8 cellular contexts compared by ENCODE assay signal in the genomic region with DNA sequence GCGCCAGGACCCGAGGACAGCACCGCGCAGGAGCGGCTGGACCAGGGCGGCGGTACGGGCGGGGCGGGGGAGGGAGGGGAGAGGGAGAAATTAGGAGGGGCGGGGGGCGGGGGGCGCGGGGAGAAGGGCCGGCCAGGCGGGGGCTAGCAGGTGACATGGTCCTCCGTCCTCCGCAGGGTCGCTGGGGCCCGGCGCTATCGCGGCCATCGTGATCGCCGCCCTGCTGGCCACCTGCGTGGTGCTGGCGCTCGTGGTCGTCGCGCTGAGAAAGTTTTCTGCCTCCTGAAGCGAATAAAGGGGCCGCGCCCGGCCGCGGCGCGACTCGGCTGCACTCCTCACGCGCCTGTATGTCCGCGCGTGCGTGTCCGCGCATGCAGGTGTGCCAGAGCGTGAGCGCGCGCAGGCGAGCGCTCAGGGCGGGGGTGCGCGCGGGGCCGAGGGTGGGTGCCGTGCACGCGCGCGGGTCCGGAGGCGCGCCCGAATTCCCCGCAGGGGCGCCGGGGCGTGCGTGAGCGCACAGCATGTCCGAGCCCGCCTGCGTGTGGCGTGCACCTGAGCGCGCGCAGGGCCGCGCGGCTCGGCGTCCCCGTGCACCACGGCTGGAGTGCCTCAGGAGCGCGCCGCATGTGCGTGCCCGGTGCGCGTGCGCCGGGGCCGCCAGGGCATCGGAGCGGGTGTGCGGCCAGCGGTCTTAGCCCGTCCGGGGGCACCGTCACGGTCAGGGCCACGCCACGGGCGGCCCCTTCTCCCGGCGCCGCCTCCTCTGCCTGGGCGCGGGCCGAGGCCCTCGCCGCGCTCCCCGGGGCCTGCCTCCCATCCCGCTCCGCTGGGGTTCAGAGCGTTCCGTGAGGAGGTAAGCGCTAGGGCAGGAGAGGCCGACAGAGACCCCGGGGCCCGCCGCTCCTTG. TPM values are rescaled to one million over a fixed set of nuclear protein-coding genes. Genes with fewer than 3 reads are reported as not detected.
DNase-seq lines count a peak whose midpoint lies in the region; ATAC-seq, FAIRE-seq and TF ChIP-seq lines count a peak whose summit lies in the region.

No MANE protein-coding gene starts in this region.

- no peaks in the 10 kb centered on the region for H3F3A ChIP-seq in GM23338 (replicated peaks; ENCODE audit: low read depth)

- H3K27me3 Mint-ChIP-seq in GM23338 (ENCODE audit: insufficient read depth, low read depth, poor library complexity): peaks cover 28% of the 10 kb centered on the region
- H3K27me3 Mint-ChIP-seq in mesothelial cell of epicardium (ENCODE audit: low read depth): peaks cover 17% of the 10 kb centered on the region

- H3K14ac ChIP-seq in H1 (ENCODE audit: insufficient read length): no peak overlapping the region

- FAIRE-seq in H1 (lab: Jason Lieb, UNC): no peak

- CTCF ChIA-PET in H1 (lab: Charles Lee; ENCODE audit: partially characterized antibody): interaction anchor here (0.9 to 2.6 kb wide), 4 partner anchors 11 to 210 kb away, joined by 3 to 8 read pairs (median 4); no protein-coding TSS in a partner anchor

- peak overlapping the region; percentile 63; the same call in 2 of the 3 replicates for H3K4me3 Mint-ChIP-seq in GM23338
- H3K4me3 Mint-ChIP-seq in mesothelial cell of epicardium: peak overlapping the region; percentile 60

- no peak overlapping the region for H2BK20ac ChIP-seq in H1 (ENCODE audit: low read length)

- H4K91ac ChIP-seq in H1 (replicated peaks; ENCODE audit: insufficient read length, low read length): no peak overlapping the region

- peak; percentile 65 for DNase-seq in GM23338 (ENCODE audit: low spot score)
- DNase-seq in H1 (ENCODE audit: low read depth in 1 of 2, low spot score in 2 of 2): peak in 1 of 2 experiments; percentile 72
- peak in 1 of 2 experiments; percentile 60 for DNase-seq in mesothelial cell of epicardium (ENCODE audit: low spot score in 2 of 2, unreplicated experiment in 2 of 2)
- DNase-seq in tibial nerve (ENCODE audit: low spot score in 2 of 2): peak in 1 of 2 donors; percentile 13

- no peak overlapping the region for H3K23ac ChIP-seq in H1 (ENCODE audit: insufficient read length)

- TF ChIP-seq RAD21 in H1 (IDR thresholded peaks at IDR 0.05 in 1 of 2, conservative IDR thresholded peaks at IDR 0.05 in 1 of 2; ENCODE audit: low read depth in 2 of 2, low read length in 2 of 2): peak in 1 of 2 experiments; percentile 23; a peak in 1 of 4 replicates

- H3K4me1 ChIP-seq in BLaER1 treated with 17β-estradiol and CSF1 and Interleukin-3, amounts not matched to agents 10 nM and 100 nM: peaks cover 12 to 25% (median 20%) of the 10 kb centered on the region in 10 experiments; a peak in 19 of 20 replicates
- H3K4me1 ChIP-seq in GM23338 (ENCODE audit: insufficient read depth) (no peaks in the 10 kb centered on the region; the same call in 1 of the 2 replicates), H1 (replicated peaks in 1 of 4; ENCODE audit: control insufficient read depth in 3 of 4, insufficient read depth in 4 of 4, low read length in 3 of 4) (peaks cover 0 to 4% (median 1%) of the 10 kb centered on the region in 4 experiments; a peak in 4 of 7 replicates), tibial nerve (peaks cover 0 to 66% (median 34%) of the 10 kb centered on the region in 4 donors)

- H3K18ac ChIP-seq in H1 (ENCODE audit: extremely low read depth, low read length): no peak overlapping the region

- H3K9me2 ChIP-seq in GM23338 (ENCODE audit: insufficient read depth): no peaks in the 10 kb centered on the region

- peak; percentile 64 for ATAC-seq in GM23338
- ATAC-seq in SK-N-SH treated with all-trans-retinoic acid at 6 μM for 48 hours: peak; percentile 28
- no peak for ATAC-seq in HG03520 (IDR thresholded peaks at IDR 0.05; ENCODE audit: unreplicated experiment)
- no peak for ATAC-seq in GM21390 (IDR thresholded peaks at IDR 0.05; ENCODE audit: unreplicated experiment)

- H2AK5ac ChIP-seq in H1 (ENCODE audit: low read depth, low read length): no peak overlapping the region

- H2BK15ac ChIP-seq in H1 (ENCODE audit: low read length): no peak overlapping the region

- no peak overlapping the region for H2BK5ac ChIP-seq in H1 (ENCODE audit: low read depth, low read length)

- peak overlapping the region; percentile 71 for H4K8ac ChIP-seq in H1 (ENCODE audit: extremely low read depth, insufficient read depth, low read length)

- H3K56ac ChIP-seq in H1 (replicated peaks; ENCODE audit: insufficient read length, low read depth, low read length): no peak overlapping the region

- H2AFZ ChIP-seq in GM23338 (peak overlapping the region; percentile 38; the same call in 1 of the 2 replicates), H1 (ENCODE audit: low read length) (no peak overlapping the region; the same call in 1 of the 2 replicates)

- H3K79me2 ChIP-seq in GM23338 (replicated peaks; ENCODE audit: insufficient read depth) (no peaks in the 10 kb centered on the region), H1 (ENCODE audit: control insufficient read depth in 1 of 2, insufficient read depth in 2 of 2, low read length in 2 of 2) (no peaks in the 10 kb centered on the region)

- POLR2A ChIA-PET in H1 (lab: Charles Lee; ENCODE audit: partially characterized antibody): interaction anchor here (0.8 kb wide), 1 partner anchor 152 kb away, joined by 3 read pairs; no protein-coding TSS in a partner anchor

- no peak overlapping the region for H3K9ac ChIP-seq in BLaER1 treated with 17β-estradiol and CSF1 and Interleukin-3, amounts not matched to agents 10 nM and 100 nM
- H3K9ac ChIP-seq in H1 (replicated peaks in 1 of 4; ENCODE audit: extremely low read depth in 1 of 4, low read depth in 3 of 4, low read length in 3 of 4): peak overlapping the region in 3 of 4 experiments; percentile 48 to 66 (median 53); a peak in 5 of 7 replicates

- H3K4ac ChIP-seq in H1 (replicated peaks; ENCODE audit: insufficient read length, low read depth, low read length): no peak overlapping the region

- peak; percentile 21 to 46; a peak in 2 of 4 replicates for TF ChIP-seq CTCF in GM23338 (conservative IDR thresholded peaks at IDR 0.05; ENCODE audit: low read depth in 2 of 2)
- TF ChIP-seq CTCF in H1 (IDR thresholded peaks at IDR 0.05; ENCODE audit: control extremely low read depth in 1 of 3, insufficient read depth in 1 of 3, low read depth in 1 of 3, low read length in 3 of 3): peak in 2 of 3 experiments; percentile 37 to 41; a peak in 3 of 4 replicates
- peak; percentile 35 for TF ChIP-seq CTCF in mesothelial cell of epicardium (IDR thresholded peaks at IDR 0.05; ENCODE audit: unreplicated experiment)
- peak in 2 of 5 experiments; percentile 5 to 9 for TF ChIP-seq CTCF in tibial nerve (IDR thresholded peaks at IDR 0.05)

- 0 out of 3 replicates have a peak, but pooled peaks of 1 of the 2 experiments have one; percentile 37 for TF ChIP-seq POLR2A in H1 (IDR thresholded peaks at IDR 0.05; ENCODE audit: control extremely low read depth in 1 of 2, low read depth in 2 of 2, low read length in 2 of 2)
- TF ChIP-seq POLR2A in tibial nerve (IDR thresholded peaks at IDR 0.05): no peak

- H2BK12ac ChIP-seq in H1 (ENCODE audit: low read depth, low read length): no peak overlapping the region

- peak overlapping the region; percentile 37 to 65 (median 54) for H3K4me3 ChIP-seq in BLaER1 treated with 17β-estradiol and CSF1 and Interleukin-3, amounts not matched to agents 10 nM and 100 nM
- H3K4me3 ChIP-seq in GM23338 (peak overlapping the region; percentile 64), H1 (ENCODE audit: extremely low read depth in 1 of 4, insufficient read depth in 2 of 4, low read depth in 3 of 4, low read length in 4 of 4) (peak overlapping the region; percentile 53 to 73 (median 57)), tibial nerve (peak overlapping the region; percentile 35 to 70 (median 43))

- H3K4me1 Mint-ChIP-seq in GM23338 (no peaks in the 10 kb centered on the region; the same call in 2 of the 3 replicates), mesothelial cell of epicardium (peaks cover 3% of the 10 kb centered on the region)

- no peaks in the 10 kb centered on the region for H3K36me3 ChIP-seq in BLaER1 treated with 17β-estradiol and CSF1 and Interleukin-3, amounts not matched to agents 10 nM and 100 nM
- H3K36me3 ChIP-seq in GM23338 (ENCODE audit: insufficient read depth): no peaks in the 10 kb centered on the region
- no peaks in the 10 kb centered on the region for H3K36me3 ChIP-seq in H1 (ENCODE audit: control insufficient read depth in 2 of 4, insufficient read depth in 4 of 4, low read length in 3 of 4)
- H3K36me3 ChIP-seq in tibial nerve: peaks cover 0 to 11% (median 0%) of the 10 kb centered on the region in 3 donors

- peaks cover 0 to 41% (median 8%) of the 10 kb centered on the region in 11 experiments; a peak in 13 of 22 replicates for H4K20me1 ChIP-seq in BLaER1 treated with 17β-estradiol and CSF1 and Interleukin-3, amounts not matched to agents 10 nM and 100 nM
- H4K20me1 ChIP-seq in GM23338 (replicated peaks; ENCODE audit: insufficient read depth) (no peaks in the 10 kb centered on the region), H1 (replicated peaks in 1 of 2; ENCODE audit: control insufficient read depth in 1 of 2, insufficient read depth in 2 of 2, low read length in 2 of 2) (peaks cover 0 to 4% of the 10 kb centered on the region in 2 experiments)

- H2BK120ac ChIP-seq in H1 (replicated peaks; ENCODE audit: low read depth, low read length): no peak overlapping the region

- peaks cover 12% of the 10 kb centered on the region; the same call in 1 of the 2 replicates for H3K23me2 ChIP-seq in H1 (ENCODE audit: low read depth, low read length)

- no peaks in the 10 kb centered on the region for H3K36me3 Mint-ChIP-seq in GM23338 (ENCODE audit: low read depth)
- H3K36me3 Mint-ChIP-seq in mesothelial cell of epicardium: no peaks in the 10 kb centered on the region

- H3K79me1 ChIP-seq in H1 (ENCODE audit: low read depth, low read length): no peaks in the 10 kb centered on the region

- no peak overlapping the region for H3K27ac ChIP-seq in BLaER1 treated with 17β-estradiol and CSF1 and Interleukin-3, amounts not matched to agents 10 nM and 100 nM
- no peak overlapping the region for H3K27ac ChIP-seq in GM23338 (ENCODE audit: low read depth)
- no peak overlapping the region for H3K27ac ChIP-seq in H1 (ENCODE audit: low read depth, low read length)
- peak overlapping the region; percentile 65 to 92 (median 86) for H3K27ac ChIP-seq in tibial nerve

- TF ChIP-seq EP300 in H1 (IDR thresholded peaks at IDR 0.05; ENCODE audit: borderline replicate concordance in 1 of 2, low read depth in 2 of 2, low read length in 2 of 2) (no peak), tibial nerve (IDR thresholded peaks at IDR 0.05) (no peak)

- H3K27me3 ChIP-seq in BLaER1 treated with 17β-estradiol and CSF1 and Interleukin-3, amounts not matched to agents 10 nM and 100 nM: peaks cover 40 to 55% (median 47%) of the 10 kb centered on the region in 11 experiments
- H3K27me3 ChIP-seq in GM23338 (ENCODE audit: insufficient read depth) (peaks cover 28% of the 10 kb centered on the region), H1 (replicated peaks in 1 of 4; ENCODE audit: control insufficient read depth in 3 of 4, extremely low read depth in 1 of 4, insufficient read depth in 3 of 4, low read length in 3 of 4) (peaks cover 0 to 25% (median 18%) of the 10 kb centered on the region in 4 experiments; a peak in 5 of 7 replicates), tibial nerve (peaks cover 0 to 15% of the 10 kb centered on the region in 2 donors)

- no peaks in the 10 kb centered on the region for H3K9me3 ChIP-seq in BLaER1 treated with 17β-estradiol and CSF1 and Interleukin-3, amounts not matched to agents 10 nM and 100 nM (replicated peaks in 1 of 11)
- no peaks in the 10 kb centered on the region for H3K9me3 ChIP-seq in H1 (ENCODE audit: insufficient read depth in 2 of 2, low read depth in 1 of 2, low read length in 1 of 2)
- no peaks in the 10 kb centered on the region for H3K9me3 ChIP-seq in tibial nerve

- whole genome bisulfite sequencing in H1 (ENCODE audit: extremely low coverage in 1 of 2, insufficient coverage in 1 of 2, insufficient read length in 1 of 2, insufficient replicate concordance in 2 of 2, low coverage in 1 of 2, low lambda C conversion rate in 2 of 2, missing lambda C conversion rate in 1 of 2), 2 experiments: 1% methylated on average over 44 of the region's 129 CpGs; no CpG with 5 or more reads in 1 of the 2 experiments
- 0 to 3% methylated on average over 30 to 99 of the region's 129 CpGs for WGBS in tibial nerve, 2 donors

- H3K27ac Mint-ChIP-seq in GM23338 (no peak overlapping the region), mesothelial cell of epicardium (no peak overlapping the region)

- H3K9me3 Mint-ChIP-seq in GM23338 (no peaks in the 10 kb centered on the region), mesothelial cell of epicardium (no peaks in the 10 kb centered on the region)

- H4K5ac ChIP-seq in H1 (ENCODE audit: insufficient read length, low read depth, low read length): no peak overlapping the region

- H3K4me2 ChIP-seq in BLaER1 treated with 17β-estradiol and CSF1 and Interleukin-3, amounts not matched to agents 10 nM and 100 nM: peak overlapping the region; percentile 71 to 91 (median 83)
- peak overlapping the region; percentile 83 for H3K4me2 ChIP-seq in GM23338
- H3K4me2 ChIP-seq in H1 (ENCODE audit: insufficient read depth in 1 of 2, low read depth in 2 of 2, low read length in 2 of 2): peak overlapping the region; percentile 51 to 94

RNA-seq across cellular contexts. Expression of a gene that starts 6.3 kb away (rescaled TPM):
- 0.62 and 0.80 TPM in 2 replicates for total RNA-seq in GM23338 (2014; rRNA removed; shearing (Covaris generic))
- polyA plus RNA-seq in GM23338 (2016; fragmentation: Nextera tagmentation; extraction: Ambion mirVana): 1.6 and 1.9 TPM in 2 replicates
- total RNA-seq in H1 (2021; fragmentation: NEBNext Ultra II Directional; extraction: Animal tissue kit (Norgen Biotek cat#: 25700)): 1.6 and 2.1 TPM in 2 replicates
- 1.8 and 2.8 TPM in 2 replicates for polyA plus RNA-seq in H1 (2011; rRNA removed)
- 2.0 TPM for polyA plus RNA-seq in H1 (2011; cell fraction: cytosol; rRNA removed)
- polyA plus RNA-seq in H1 (2011; cell fraction: nucleus; rRNA removed): 7.3 TPM
- polyA plus RNA-seq in H1 (2012, experiment 1 of 2): 1.2 to 1.9 TPM (median 1.4 TPM) in 4 replicates
- polyA plus RNA-seq in H1 (2012, experiment 2 of 2): 0.79 TPM
- 2.3 TPM for polyA plus RNA-seq in H1 (2013, experiment 1 of 2)
- 2.0 TPM for polyA plus RNA-seq in H1 (2013, experiment 2 of 2)
- polyA minus RNA-seq in H1 (2011; rRNA and poly(A)+ RNA removed): 0.13 and 0.24 TPM in 2 replicates
- polyA minus RNA-seq in H1 (2011; cell fraction: cytosol; rRNA and poly(A)+ RNA removed): 3.4 TPM
- 3.2 TPM for polyA minus RNA-seq in H1 (2011; cell fraction: nucleus; rRNA and poly(A)+ RNA removed)
- 3.4 to 6.0 TPM (median 4.1 TPM) in 3 replicates for total RNA-seq in mesothelial cell of epicardium
- total RNA-seq in tibial nerve: 10 to 100 TPM in 3 of 4 donors, 1 to 10 TPM in 1; 6.9 to 24.0 (median 10.7) TPM

Comparison
In these comparisons a context has a peak if more than half of its experiments do, and no peak if none do; other contexts are left out.
1. H3K27ac ChIP-seq: peak in tibial nerve (4 of 4); none in BLaER1 treated with 17β-estradiol and CSF1 and Interleukin-3, amounts not matched to agents 10 nM and 100 nM (0 of 11), GM23338 (single experiment) and H1 (single experiment).
2. H3K9ac ChIP-seq: peak in H1 (3 of 4); none in BLaER1 treated with 17β-estradiol and CSF1 and Interleukin-3, amounts not matched to agents 10 nM and 100 nM (0 of 11).
3. ATAC-seq: peak in GM23338 (single experiment) and SK-N-SH treated with all-trans-retinoic acid at 6 μM for 48 hours (single experiment); none in HG03520 (single experiment) and GM21390 (single experiment).
4. Peak in every context shown above with its lines, with median percentiles within 50 percentile points of each other: H3K4me2 ChIP-seq and H3K4me3 ChIP-seq.